Comparison of ENCODE assay signal across 8 cellular contexts in genomic region chr6:28981833-28982475, GRCh38. TPM values are rescaled to one million over a fixed set of nuclear protein-coding genes. Genes with fewer than 3 reads are reported as not detected.
A peak's percentile ranks its signal among the peaks of the same experiment; 100 is the strongest.
DNase-seq lines count a peak whose midpoint lies in the region; ATAC-seq and TF ChIP-seq lines count a peak whose summit lies in the region.

No MANE protein-coding gene starts in this region.

- no peak overlapping the region for H4K5ac ChIP-seq in H9 (ENCODE audit: insufficient read length, low read depth, low read length)

- no peak overlapping the region for H2AK5ac ChIP-seq in H9 (ENCODE audit: insufficient read length, low read length)

- H3K36me3 ChIP-seq in adipocyte (ENCODE audit: control insufficient read depth, insufficient read depth, low read length, severe bottlenecking), result no peaks in the 10 kb centered on the region
- H3K36me3 ChIP-seq in heart left ventricle, result no peaks in the 10 kb centered on the region
- no peaks in the 10 kb centered on the region for H3K36me3 ChIP-seq in transverse colon

- H3K4me1 ChIP-seq in H9 (ENCODE audit: insufficient read depth, low read length), result peaks cover 10% of the 10 kb centered on the region; the same call in 1 of the 2 replicates
- peaks cover 20% of the 10 kb centered on the region for H3K4me1 ChIP-seq in adipocyte (ENCODE audit: control insufficient read depth, insufficient read depth, low read length)
- H3K4me1 ChIP-seq in heart left ventricle, result peaks cover 0 to 38% (median 6%) of the 10 kb centered on the region in 12 donors
- H3K4me1 ChIP-seq in transverse colon, result peaks cover 0 to 29% (median 13%) of the 10 kb centered on the region in 4 donors

- no peaks in the 10 kb centered on the region for H3K79me1 ChIP-seq in H9 (ENCODE audit: insufficient read depth, low read depth, low read length, poor library complexity, severe bottlenecking)

- H3K4me2 ChIP-seq in H9 (ENCODE audit: insufficient read depth, insufficient read length, low read length), result peak overlapping the region; percentile 65

- peaks cover 35 to 40% of the 10 kb centered on the region in 2 experiments for H3K4me1 Mint-ChIP-seq in H9

- H2BK20ac ChIP-seq in H9 (ENCODE audit: low read depth, low read length, poor library complexity, severe bottlenecking), result no peak overlapping the region

- H3K23ac ChIP-seq in H9 (ENCODE audit: insufficient read length, low read depth, low read length), result no peak overlapping the region

- H3K23me2 ChIP-seq in H9 (ENCODE audit: insufficient read length, low read depth, low read length, poor library complexity, severe bottlenecking), result peaks cover 6% of the 10 kb centered on the region

- H4K91ac ChIP-seq in H9 (ENCODE audit: insufficient read length, low read depth, low read length), result no peak overlapping the region

- no peak overlapping the region for H4K8ac ChIP-seq in H9 (replicated peaks; ENCODE audit: insufficient read length, low read depth, low read length)

- no peak overlapping the region for H3K14ac ChIP-seq in H9 (ENCODE audit: insufficient read depth, low read length)

- intact Hi-C loops in heart left ventricle (cut with DNase I) (loop anchor here (1.0 to 10.0 kb wide), 15 partner anchors 23 to 1087 kb away; partner anchors contain the start of genes TRIM27 (in 3 of the 10) and ZNF311 (in 1 of the 10)), transverse colon (cut with DNase I; ENCODE audit: low total_unique reads) (loop anchor here (5.0 to 10.0 kb wide), 2 partner anchors 40 to 1797 kb away; no protein-coding TSS in a partner anchor)

- TF ChIP-seq EP300 in transverse colon (IDR thresholded peaks at IDR 0.05; ENCODE audit: low read depth), result no peak

- no peak overlapping the region for H2BK15ac ChIP-seq in H9 (ENCODE audit: low read depth, low read length)

- no CpG with 5 or more reads among the region's 23 CpGs for WGBS in H9 (ENCODE audit: extremely low coverage, insufficient read length, low lambda C conversion rate)
- WGBS in heart left ventricle, 4 donors, result 0 to 1% (median 1%) methylated on average over 23 of the region's 23 CpGs
- 0 to 1% methylated on average over 15 to 23 of the region's 23 CpGs for WGBS in transverse colon (ENCODE audit: low coverage in 1 of 2), 2 donors

- H3K4ac ChIP-seq in H9 (ENCODE audit: low read depth, low read length), result no peak overlapping the region

- H3K27ac ChIP-seq in H9 (ENCODE audit: insufficient read length, low read depth, low read length) (no peak overlapping the region), heart left ventricle (peak overlapping the region; percentile 29 to 84 (median 73)), transverse colon (peak overlapping the region; percentile 79 to 84 (median 80))

- peaks cover 0 to 4% (median 3%) of the 10 kb centered on the region in 3 experiments; a peak in 4 of 7 replicates for H3K36me3 Mint-ChIP-seq in H9 (ENCODE audit: insufficient read depth in 1 of 3, low read depth in 3 of 3)

- H3T11ph ChIP-seq in H9 (ENCODE audit: low read length), result no peak overlapping the region

- H3K9me3 ChIP-seq in H9 (ENCODE audit: control insufficient read depth, low read depth, low read length), result no peaks in the 10 kb centered on the region
- H3K9me3 ChIP-seq in adipocyte (ENCODE audit: control insufficient read depth, low read length), result no peaks in the 10 kb centered on the region
- H3K9me3 ChIP-seq in heart left ventricle, result no peaks in the 10 kb centered on the region
- H3K9me3 ChIP-seq in transverse colon, result no peaks in the 10 kb centered on the region

- no peak overlapping the region for H2BK12ac ChIP-seq in H9 (ENCODE audit: insufficient read length, low read depth, low read length)

- no peak overlapping the region for H2BK120ac ChIP-seq in H9 (ENCODE audit: low read depth, low read length, poor library complexity, severe bottlenecking)

- H3K79me2 ChIP-seq in H9 (ENCODE audit: insufficient read depth, low read length), result no peaks in the 10 kb centered on the region

- no peaks in the 10 kb centered on the region for H4K20me1 ChIP-seq in H9 (ENCODE audit: control insufficient read depth, insufficient read depth, insufficient read length)

- peak overlapping the region; percentile 13 to 92 (median 78); a peak in 4 of 7 replicates for H3K27ac Mint-ChIP-seq in H9

- peak in 1 of 2 donors; percentile 10 for TF ChIP-seq POLR2A in heart left ventricle (IDR thresholded peaks at IDR 0.05)
- TF ChIP-seq POLR2A in transverse colon (IDR thresholded peaks at IDR 0.05), result no peak

- ATAC-seq in heart left ventricle, result peak; percentile 74 to 85 (median 80)

- H3K4me3 Mint-ChIP-seq in H9, result peak overlapping the region; percentile 87 to 93

- no peak for TF ChIP-seq CTCF in H9 (conservative IDR thresholded peaks at IDR 0.05)
- TF ChIP-seq CTCF in heart left ventricle (IDR thresholded peaks at IDR 0.05), result peak in 7 of 12 donors; percentile 3 to 40 (median 13)
- TF ChIP-seq CTCF in transverse colon (IDR thresholded peaks at IDR 0.05), result peak in 1 of 5 experiments; percentile 1

- peak; percentile 93 for DNase-seq in DMS 273 (lab: John Stamatoyannopoulos, UW; ENCODE audit: unreplicated experiment)
- DNase-seq in H9, result peak; percentile 73
- DNase-seq in NCI-H1105 (lab: John Stamatoyannopoulos, UW), result peak; percentile 76
- DNase-seq in SW480 (ENCODE audit: low spot score), result peak; percentile 88
- DNase-seq in adipocyte (ENCODE audit: low read depth), result peak; percentile 86
- DNase-seq in heart left ventricle, result peak; percentile 70 to 85 (median 76)
- DNase-seq in pons (ENCODE audit: low spot score), result peak; percentile 94
- peak; percentile 83 for DNase-seq in transverse colon

- H3K27me3 ChIP-seq in H9 (ENCODE audit: insufficient read depth, low read length) (no peaks in the 10 kb centered on the region; the same call in 1 of the 2 replicates), adipocyte (replicated peaks; ENCODE audit: control insufficient read depth, insufficient read depth, low read length) (no peaks in the 10 kb centered on the region), heart left ventricle (peaks cover 0 to 15% (median 9%) of the 10 kb centered on the region in 9 donors), transverse colon (peaks cover 8% of the 10 kb centered on the region)

- H3K56ac ChIP-seq in H9 (ENCODE audit: insufficient read length, low read depth, low read length), result no peak overlapping the region

- in situ Hi-C loops in transverse colon (cut with MboI; ENCODE audit: low pct_ligation_motif_present in 1 of 4, low pct_unique_long_range_greater_than_20kb in 1 of 4, low sequenced_read_pairs in 3 of 4), result loop anchor here in 1 of 4 donors (5.0 to 10.0 kb wide), 2 partner anchors 35 to 117 kb away; no protein-coding TSS in a partner anchor

- H3K4me3 ChIP-seq in adipocyte (ENCODE audit: low read length) (peak overlapping the region; percentile 87), heart left ventricle (peak overlapping the region; percentile 52 to 78 (median 68)), transverse colon (peak overlapping the region; percentile 28 to 81 (median 46))

- H3K9ac ChIP-seq in H9 (ENCODE audit: extremely low read depth, insufficient read length, low read length) (peak overlapping the region; percentile 69), adipocyte (ENCODE audit: low read length) (peak overlapping the region; percentile 68)

- H2AFZ ChIP-seq in H9 (ENCODE audit: low read length), result no peak overlapping the region

- peaks cover 38% of the 10 kb centered on the region for H3K27me3 Mint-ChIP-seq in H9 (ENCODE audit: low read depth)

- H3K18ac ChIP-seq in H9 (ENCODE audit: insufficient read length, low read depth, low read length), result no peak overlapping the region

- H2BK5ac ChIP-seq in H9 (ENCODE audit: insufficient read length, low read length), result no peak overlapping the region

- H3K9me3 Mint-ChIP-seq in H9, result peaks cover 4 to 7% of the 10 kb centered on the region in 2 experiments; a peak in 3 of 5 replicates

RNA-seq across cellular contexts. Expression of gene ZNF311, which starts 23.2 kb away (rescaled TPM):
- total RNA-seq in H9 (2021) (0.57 and 0.68 TPM in 2 replicates), heart left ventricle (under 1 TPM in 7 of 9 donors, not detected in 2; 0.07 to 0.84 (median 0.20) TPM), transverse colon (1 to 10 TPM in 2 of 4 donors, not detected in 2; 1.1 to 1.9 TPM)
- polyA plus RNA-seq in heart left ventricle, result under 1 TPM; 0.21 to 0.34 TPM

RNA-seq across cellular contexts. Expression of gene TRIM27, which starts 58.2 kb away (rescaled TPM):
- total RNA-seq in H9 (2021) (93.1 and 98.2 TPM in 2 replicates), heart left ventricle (10 to 100 TPM; 14.7 to 37.7 (median 19.8) TPM), transverse colon (100 to 1,000 TPM in 1 of 4 donors, 10 to 100 TPM in 3; 27.3 to 237 (median 48.9) TPM)
- 10 to 100 TPM; 15.1 to 33.5 TPM for polyA plus RNA-seq in heart left ventricle
